Comparison of ENCODE assay signal across 2 cellular contexts in the genomic region with DNA sequence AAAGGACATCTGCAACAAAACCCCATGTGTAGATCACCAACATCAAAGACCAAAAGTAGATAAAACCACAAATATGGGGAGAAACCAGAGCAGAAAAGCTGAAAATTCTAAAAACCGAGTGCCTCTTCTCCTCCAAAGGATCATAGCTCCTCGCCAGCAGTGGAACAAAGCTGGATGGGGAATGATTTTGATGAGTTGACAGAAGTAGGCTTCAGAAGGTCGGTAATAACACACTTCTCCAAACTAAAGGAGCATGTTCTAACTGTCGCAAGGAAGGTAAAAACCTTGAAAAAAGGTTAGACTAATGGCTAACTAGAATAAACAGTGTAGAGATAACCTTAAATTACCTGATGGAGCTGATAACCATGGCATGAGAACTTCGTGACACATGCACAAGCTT.
TF ChIP-seq lines count a peak whose summit lies in the region.

No MANE protein-coding gene starts in this region.

TF ChIP-seq in A549, 52 proteins besides CTCF, POLR2A, EP300 and RAD21:
- TF ChIP-seq, protein P1, sequence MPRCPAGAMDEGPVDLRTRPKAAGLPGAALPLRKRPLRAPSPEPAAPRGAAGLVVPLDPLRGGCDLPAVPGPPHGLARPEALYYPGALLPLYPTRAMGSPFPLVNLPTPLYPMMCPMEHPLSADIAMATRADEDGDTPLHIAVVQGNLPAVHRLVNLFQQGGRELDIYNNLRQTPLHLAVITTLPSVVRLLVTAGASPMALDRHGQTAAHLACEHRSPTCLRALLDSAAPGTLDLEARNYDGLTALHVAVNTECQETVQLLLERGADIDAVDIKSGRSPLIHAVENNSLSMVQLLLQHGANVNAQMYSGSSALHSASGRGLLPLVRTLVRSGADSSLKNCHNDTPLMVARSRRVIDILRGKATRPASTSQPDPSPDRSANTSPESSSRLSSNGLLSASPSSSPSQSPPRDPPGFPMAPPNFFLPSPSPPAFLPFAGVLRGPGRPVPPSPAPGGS (IDR thresholded peaks at IDR 0.05): no peak
- no peak for TF ChIP-seq JUN (IDR thresholded peaks at IDR 0.05)
- TF ChIP-seq KDM5A (IDR thresholded peaks at IDR 0.05): no peak
- TF ChIP-seq ATOH8 (CRISPR knock-in tag; IDR thresholded peaks at IDR 0.05; ENCODE audit: low read depth): no peak
- TF ChIP-seq MAFK (IDR thresholded peaks at IDR 0.05; ENCODE audit: partially characterized antibody): peak; percentile 21
- TF ChIP-seq BHLHE40 (IDR thresholded peaks at IDR 0.05; ENCODE audit: low read depth, low read length): no peak
- no peak for TF ChIP-seq MYC (IDR thresholded peaks at IDR 0.05; ENCODE audit: borderline replicate concordance, low read length)

TF ChIP-seq in K562, 482 proteins besides CTCF, POLR2A, EP300 and RAD21:
- no peak for TF ChIP-seq ZNF707 (CRISPR knock-in tag; conservative IDR thresholded peaks at IDR 0.05)
- no peak for TF ChIP-seq CREM (IDR thresholded peaks at IDR 0.05; ENCODE audit: low read depth)
- TF ChIP-seq LCOR (CRISPR knock-in tag; IDR thresholded peaks at IDR 0.05): no peak
- no peak for TF ChIP-seq MTF1 (CRISPR knock-in tag; IDR thresholded peaks at IDR 0.05; ENCODE audit: borderline replicate concordance)
- 0 out of 2 replicates have a peak, but pooled peaks have one; percentile 6 for TF ChIP-seq C11orf30 (IDR thresholded peaks at IDR 0.05; ENCODE audit: low read depth)
- TF ChIP-seq ZNF316 (IDR thresholded peaks at IDR 0.05): peak; percentile 29; the same call in 1 of the 2 replicates
- no peak for TF ChIP-seq PYGO2 (tag; IDR thresholded peaks at IDR 0.05)
